ENCODE assay signal across 9 cellular contexts in genomic region chr12:104604995-104605675, GRCh38.
DNase-seq lines count a peak whose midpoint lies in the region; ATAC-seq, FAIRE-seq and TF ChIP-seq lines count a peak whose summit lies in the region.
"Had no signal": no experiment of that assay in that cellular context is flagged by ENCODE, and none has a peak within 500 bp of the region (broad histone marks: within the 10 kb centered on the region; RNA-seq: fewer than 3 reads in every experiment).

No MANE protein-coding gene starts in this region.

- H3K9me3 Mint-ChIP-seq in activated T-cell treated with anti-CD3 and anti-CD28 coated beads, Interleukin-2, amount 50 U/mL, for 72 hours: no peaks in the 10 kb centered on the region

- no peaks in the 10 kb centered on the region for H3K27me3 Mint-ChIP-seq in activated T-cell treated with anti-CD3 and anti-CD28 coated beads, Interleukin-2, amount 50 U/mL, for 72 hours (ENCODE audit: low read depth)

- no peak overlapping the region for H4K5ac ChIP-seq in mesendoderm (ENCODE audit: low read length)

- H3K36me3 ChIP-seq in K562 (ENCODE audit: control insufficient read depth, insufficient read depth, low read length) (peaks cover 20% of the 10 kb centered on the region; the same call in 2 of the 3 replicates), mesendoderm (ENCODE audit: control insufficient read depth, insufficient read depth, low read length) (no peaks in the 10 kb centered on the region), upper lobe of left lung (no peaks in the 10 kb centered on the region)

- H3K36me3 Mint-ChIP-seq in activated T-cell treated with anti-CD3 and anti-CD28 coated beads, Interleukin-2, amount 50 U/mL, for 72 hours (ENCODE audit: insufficient read depth in 2 of 2): peaks cover 0 to 1% of the 10 kb centered on the region in 2 donors

- peaks cover 6% of the 10 kb centered on the region for H3K9me1 ChIP-seq in K562 (ENCODE audit: control insufficient read depth, insufficient read depth, low read length)

- peaks cover 2% of the 10 kb centered on the region; the same call in 1 of the 2 replicates for H4K20me1 ChIP-seq in K562 (replicated peaks; ENCODE audit: control insufficient read depth, insufficient read depth, low read length)

- TF ChIP-seq EP300 in K562 (IDR thresholded peaks at IDR 0.05; ENCODE audit: low read length): no peak
- no peak for TF ChIP-seq EP300 in upper lobe of left lung (IDR thresholded peaks at IDR 0.05)

- POLR2A ChIA-PET in K562 (lab: Yijun Ruan, JAX): interaction anchor here (1.1 to 1.3 kb wide), 2 partner anchors 11 to 12 kb away, joined by 3 to 4 read pairs; no protein-coding TSS in a partner anchor

- DNase-seq in activated T-cell treated with anti-CD3 and anti-CD28 coated beads, Interleukin-2, amount 50 U/mL, for 72 hours: no peak
- DNase-seq in activated T-cell treated with anti-CD3 and anti-CD28 coated beads for 4 hours (no peak), K562 (ENCODE audit: extremely low read depth in 1 of 4, low spot score in 3 of 4) (no peak), mesendoderm (peak; percentile 49), upper lobe of left lung (peak in 1 of 2 donors; percentile 87), dorsolateral prefrontal cortex (no peak), NCI-H2196 (lab: John Stamatoyannopoulos, UW; ENCODE audit: unreplicated experiment) (no peak), GM03348 (ENCODE audit: low spot score) (no peak)
- DNase-seq: activated T-cell treated with anti-CD3 and anti-CD28 coated beads, Interleukin-2, amount 50 U/mL, for 1 hour had no signal

- H3K4me3 Mint-ChIP-seq in activated T-cell treated with anti-CD3 and anti-CD28 coated beads, Interleukin-2, amount 50 U/mL, for 72 hours: peak overlapping the region in 1 of 2 donors; percentile 74

- no peaks in the 10 kb centered on the region for H3K27me3 ChIP-seq in K562 (ENCODE audit: control insufficient read depth in 2 of 2, insufficient read depth in 2 of 2, low read length in 2 of 2)
- no peaks in the 10 kb centered on the region for H3K27me3 ChIP-seq in mesendoderm (ENCODE audit: insufficient read depth, low read length, poor library complexity)
- no peaks in the 10 kb centered on the region for H3K27me3 ChIP-seq in upper lobe of left lung
- no peaks in the 10 kb centered on the region for H3K27me3 ChIP-seq in dorsolateral prefrontal cortex

- no peak overlapping the region for H3K4ac ChIP-seq in mesendoderm (ENCODE audit: low read depth, low read length)

- no peak for TF ChIP-seq CTCF in K562 (IDR thresholded peaks at IDR 0.05 in 2 of 3, conservative IDR thresholded peaks at IDR 0.05 in 1 of 3; ENCODE audit: insufficient read depth in 2 of 3, low read depth in 1 of 3, low read length in 3 of 3)
- no peak for TF ChIP-seq CTCF in upper lobe of left lung (IDR thresholded peaks at IDR 0.05)
- TF ChIP-seq CTCF in dorsolateral prefrontal cortex (IDR thresholded peaks at IDR 0.05 in 54 of 56, conservative IDR thresholded peaks at IDR 0.05 in 2 of 56; ENCODE audit: low read depth in 1 of 56, partially characterized antibody in 56 of 56): no peak

- TF ChIP-seq RAD21 in K562 (CRISPR knock-in tag; conservative IDR thresholded peaks at IDR 0.05 in 1 of 2, IDR thresholded peaks at IDR 0.05 in 1 of 2): no peak

- peaks cover 75% of the 10 kb centered on the region for H3K79me2 ChIP-seq in K562 (ENCODE audit: control insufficient read depth, insufficient read depth, low read length)
- no peaks in the 10 kb centered on the region for H3K79me2 ChIP-seq in mesendoderm (ENCODE audit: control insufficient read depth, insufficient read depth, low read length)

- H2AFZ ChIP-seq in K562 (ENCODE audit: low read depth, low read length): no peak overlapping the region

- H3K27ac ChIP-seq in K562 (ENCODE audit: extremely low read depth, low read depth, low read length) (peak overlapping the region; percentile 89; the same call in 2 of the 3 replicates), mesendoderm (ENCODE audit: low read depth, low read length) (no peak overlapping the region), upper lobe of left lung (peak overlapping the region; percentile 70 to 79 (median 74)), dorsolateral prefrontal cortex (peak overlapping the region in 24 of 59 donors; percentile 2 to 68 (median 34))

- BruUV-seq in K562 (replicated peaks; lab: Mats Ljungman, UMichigan): no TSS peak

- H4K8ac ChIP-seq in mesendoderm (ENCODE audit: low read depth, low read length): no peak overlapping the region

- FAIRE-seq in K562 (lab: Jason Lieb, UNC): no peak

- H3K9ac ChIP-seq in K562 (ENCODE audit: insufficient read depth in 1 of 2, low read depth in 2 of 2, low read length in 2 of 2) (no peak overlapping the region; a peak in 1 of 4 replicates), mesendoderm (ENCODE audit: low read length) (no peak overlapping the region)

- H3K23ac ChIP-seq in mesendoderm (ENCODE audit: low read length): no peak overlapping the region

- no peak overlapping the region for H2BK5ac ChIP-seq in mesendoderm (ENCODE audit: low read length)

- TF ChIP-seq POLR2A in K562 (conservative IDR thresholded peaks at IDR 0.05) (no peak), upper lobe of left lung (IDR thresholded peaks at IDR 0.05) (no peak)

- H3K9me3 ChIP-seq in K562 (replicated peaks; ENCODE audit: control insufficient read depth, insufficient read depth, low read depth, low read length): no peaks in the 10 kb centered on the region
- H3K9me3 ChIP-seq in upper lobe of left lung: no peaks in the 10 kb centered on the region

- no peak for ATAC-seq in activated T-cell treated with anti-CD3 and anti-CD28 coated beads, Interleukin-2, amount 50 U/mL, for 72 hours (replicated peaks in 1 of 2)
- ATAC-seq in K562 (no peak), upper lobe of left lung (ENCODE audit: low FRiP score in 2 of 2) (peak in 1 of 2 donors; percentile 61)

- no peaks in the 10 kb centered on the region for H3K79me1 ChIP-seq in mesendoderm (ENCODE audit: low read length)

- peaks cover 36% of the 10 kb centered on the region for H3K4me1 Mint-ChIP-seq in activated T-cell treated with anti-CD3 and anti-CD28 coated beads, Interleukin-2, amount 50 U/mL, for 72 hours (ENCODE audit: low read depth)

- WGBS in K562 (ENCODE audit: insufficient coverage, low coverage, missing lambda C conversion rate): 80% methylated on average over 15 of the region's 16 CpGs
- no CpG with 5 or more reads among the region's 16 CpGs for WGBS in mesendoderm (ENCODE audit: extremely low coverage, insufficient coverage, low lambda C conversion rate)
- 88 to 92% methylated on average over 16 of the region's 16 CpGs for WGBS in upper lobe of left lung, 2 donors

- intact Hi-C loops in K562 (cut with micrococcal nuclease): loop anchor here (1.0 kb wide), 1 partner anchor 28 kb away; no protein-coding TSS in a partner anchor
- intact Hi-C loops in dorsolateral prefrontal cortex (cut with DNase I): no loop called here

- H3K4me1 ChIP-seq in K562 (replicated peaks in 1 of 2; ENCODE audit: control insufficient read depth in 2 of 2, insufficient read depth in 2 of 2, low read length in 2 of 2) (peaks cover 29 to 53% of the 10 kb centered on the region in 2 experiments), mesendoderm (ENCODE audit: control insufficient read depth, low read depth, low read length) (peaks cover 4% of the 10 kb centered on the region), upper lobe of left lung (peaks cover 32 to 48% (median 38%) of the 10 kb centered on the region in 4 donors)

- H2AK5ac ChIP-seq in mesendoderm (ENCODE audit: low read length): no peak overlapping the region

- peak overlapping the region; percentile 76 for H3K27ac Mint-ChIP-seq in activated T-cell treated with anti-CD3 and anti-CD28 coated beads, Interleukin-2, amount 50 U/mL, for 72 hours

- H3K18ac ChIP-seq in mesendoderm (ENCODE audit: low read length): no peak overlapping the region

- H3K4me3 ChIP-seq in K562 (no peak overlapping the region), mesendoderm (ENCODE audit: low read length) (no peak overlapping the region), upper lobe of left lung (no peak overlapping the region), dorsolateral prefrontal cortex (no peak overlapping the region)

- H2BK120ac ChIP-seq in mesendoderm (ENCODE audit: low read depth, low read length): no peak overlapping the region

- H3K4me2 ChIP-seq in K562 (ENCODE audit: insufficient read depth, low read length): peak overlapping the region; percentile 78
- no peak overlapping the region for H3K4me2 ChIP-seq in mesendoderm (ENCODE audit: low read length)

- H2BK15ac ChIP-seq in mesendoderm (replicated peaks; ENCODE audit: low read depth): no peak overlapping the region

- in situ Hi-C loops in K562 (cut with MboI): no loop called here

- H3K56ac ChIP-seq in mesendoderm (ENCODE audit: low read length): peak overlapping the region; percentile 2

- CTCF ChIA-PET in K562 (lab: Yijun Ruan, JAX; ENCODE audit: low intra/inter-chr PET ratio): interaction anchor here (0.6 kb wide), 1 partner anchor 81 kb away, joined by 4 read pairs; no protein-coding TSS in a partner anchor

TF ChIP-seq in K562, 482 proteins besides CTCF, POLR2A, EP300 and RAD21 (continues in another document):
- TF ChIP-seq ZNF311 (CRISPR knock-in tag; IDR thresholded peaks at IDR 0.05) (no peak), PCBP1 (IDR thresholded peaks at IDR 0.05; ENCODE audit: low read depth, low read length, poor library complexity, severe bottlenecking) (no peak), MBD1 (CRISPR knock-in tag; IDR thresholded peaks at IDR 0.05) (no peak)
- TF ChIP-seq, protein P1, sequence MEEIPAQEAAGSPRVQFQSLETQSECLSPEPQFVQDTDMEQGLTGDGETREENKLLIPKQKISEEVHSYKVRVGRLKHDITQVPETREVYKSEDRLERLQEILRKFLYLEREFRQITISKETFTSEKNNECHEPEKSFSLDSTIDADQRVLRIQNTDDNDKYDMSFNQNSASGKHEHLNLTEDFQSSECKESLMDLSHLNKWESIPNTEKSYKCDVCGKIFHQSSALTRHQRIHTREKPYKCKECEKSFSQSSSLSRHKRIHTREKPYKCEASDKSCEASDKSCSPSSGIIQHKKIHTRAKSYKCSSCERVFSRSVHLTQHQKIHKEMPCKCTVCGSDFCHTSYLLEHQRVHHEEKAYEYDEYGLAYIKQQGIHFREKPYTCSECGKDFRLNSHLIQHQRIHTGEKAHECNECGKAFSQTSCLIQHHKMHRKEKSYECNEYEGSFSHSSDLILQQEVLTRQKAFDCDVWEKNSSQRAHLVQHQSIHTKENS (CRISPR knock-in tag; IDR thresholded peaks at IDR 0.05): no peak
